23 cellular contexts compared by ENCODE assay signal in the genomic region with DNA sequence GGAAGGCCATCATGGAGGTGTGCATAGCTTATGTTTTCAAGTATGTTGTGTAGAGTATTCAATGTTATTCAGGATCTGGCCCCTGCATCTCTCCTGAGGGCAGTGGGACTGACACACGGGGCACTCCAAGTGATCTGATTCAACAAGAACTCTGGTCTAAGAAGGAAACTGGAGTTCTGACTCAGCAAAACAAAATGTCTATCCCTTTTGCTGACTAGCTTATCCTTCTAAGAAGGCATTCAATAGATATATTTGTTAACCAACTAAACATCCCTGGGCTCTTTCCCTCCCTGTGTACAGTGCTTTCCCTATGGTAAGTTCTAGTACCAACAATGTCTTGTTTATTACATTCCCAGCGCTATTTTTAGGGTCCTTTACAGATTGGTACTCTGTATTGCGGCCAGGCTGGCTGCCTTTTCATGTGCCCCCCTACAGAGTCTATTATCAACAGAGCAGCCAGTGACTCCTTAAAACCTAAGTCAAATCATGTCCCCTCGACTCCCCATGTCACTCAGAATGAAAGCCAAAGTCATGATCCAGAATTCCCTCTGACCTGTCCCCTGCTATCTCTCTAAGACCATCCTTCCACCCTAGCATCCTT.
DNase-seq lines count a peak whose midpoint lies in the region; ATAC-seq, FAIRE-seq and TF ChIP-seq lines count a peak whose summit lies in the region.
"Had no signal": no experiment of that assay in that cellular context is flagged by ENCODE, and none has a peak within 500 bp of the region (broad histone marks: within the 10 kb centered on the region; RNA-seq: fewer than 3 reads in every experiment).

No MANE protein-coding gene starts in this region.

- dilution Hi-C loops in IMR-90 (cut with HindIII; ENCODE audit: low sequenced_read_pairs, unreplicated experiment) = no loop called here

- H2AFZ ChIP-seq in IMR-90 (replicated peaks; ENCODE audit: low read length, poor library complexity) (no peak overlapping the region), K562 (ENCODE audit: low read depth, low read length) (no peak overlapping the region), osteoblast (ENCODE audit: low read length) (no peak overlapping the region)

- DNase-seq in A549 (ENCODE audit: low read depth in 1 of 2, low spot score in 1 of 2) = peak in 1 of 2 experiments; percentile 4
- DNase-seq in IMR-90 = peak; percentile 1
- DNase-seq in K562 (ENCODE audit: extremely low read depth in 1 of 4, low spot score in 3 of 4) = no peak
- peak; percentile 58 for DNase-seq in osteoblast (ENCODE audit: insufficient read length, low spot score, missing footprints)
- no peak for DNase-seq in NCI-H2196 treated with DMSO at 0.1 percent for 48 hours (lab: John Stamatoyannopoulos, UW; ENCODE audit: unreplicated experiment)
- DNase-seq in superior temporal gyrus (ENCODE audit: extremely low spot score) = no peak
- DNase-seq in ACHN = no peak
- DNase-seq: 8988T; Calu3; CD8-positive, alpha-beta memory T cell; DMS153; GF-D8; H7; MV-4-11; NCI-H1105 treated with DMSO at 0.1 percent for 48 hours; NCI-H2081; NCI-H2171 treated with DMSO at 0.1 percent for 48 hours; NCI-H446; NCI-H526; Peyer's patch; Right ventricle myocardium superior had no signal

- H2AK5ac ChIP-seq in IMR-90 (ENCODE audit: low read depth, low read length) = no peak overlapping the region

- no peak overlapping the region for H3K14ac ChIP-seq in IMR-90 (replicated peaks; ENCODE audit: low read depth, low read length)

- H3K9me3 ChIP-seq in A549 = no peaks in the 10 kb centered on the region
- no peaks in the 10 kb centered on the region for H3K9me3 ChIP-seq in IMR-90 (ENCODE audit: control insufficient read depth, insufficient read depth, low read length)
- H3K9me3 ChIP-seq in K562 (replicated peaks; ENCODE audit: control insufficient read depth, insufficient read depth, low read depth, low read length) = no peaks in the 10 kb centered on the region
- H3K9me3 ChIP-seq in osteoblast (ENCODE audit: low read depth, low read length) = no peaks in the 10 kb centered on the region
- H3K9me3 ChIP-seq: Peyer's patch had no signal

- H3K36me3 ChIP-seq in IMR-90 (ENCODE audit: control insufficient read depth, insufficient read depth, low read length) = no peaks in the 10 kb centered on the region
- H3K36me3 ChIP-seq in K562 (ENCODE audit: control insufficient read depth, insufficient read depth, low read length) = no peaks in the 10 kb centered on the region
- H3K36me3 ChIP-seq in osteoblast (ENCODE audit: insufficient read depth, low read length) = no peaks in the 10 kb centered on the region
- H3K36me3 ChIP-seq: Peyer's patch had no signal

- TF ChIP-seq POLR2A in A549 (IDR thresholded peaks at IDR 0.05; ENCODE audit: low read length) (no peak), IMR-90 (IDR thresholded peaks at IDR 0.05; ENCODE audit: low read depth, low read length) (no peak), K562 (conservative IDR thresholded peaks at IDR 0.05) (no peak)

- CTCF ChIA-PET in A549 (lab: Yijun Ruan, JAX) (interaction anchor here (1.2 kb wide), 1 partner anchor 9 kb away, joined by 3 read pairs; no protein-coding TSS in a partner anchor), IMR-90 (lab: Yijun Ruan, JAX) (interaction anchor here (1.4 kb wide), 1 partner anchor 10 kb away, joined by 4 read pairs; no protein-coding TSS in a partner anchor), K562 (lab: Yijun Ruan, JAX; ENCODE audit: low intra/inter-chr PET ratio) (no interaction called here)

- POLR2A ChIA-PET in A549 (lab: Yijun Ruan, JAX) (interaction anchor here (0.6 kb wide), 1 partner anchor 23 kb away, joined by 3 read pairs; no protein-coding TSS in a partner anchor), IMR-90 (lab: Charles Lee; ENCODE audit: unreplicated experiment) (no interaction called here), K562 (lab: Yijun Ruan, JAX) (interaction anchor here (0.6 kb wide), 1 partner anchor 45 kb away, joined by 3 read pairs; no protein-coding TSS in a partner anchor)

- ATAC-seq in A549 (peak in 1 of 2 experiments; percentile 32; a peak in 2 of 6 replicates), IMR-90 (ENCODE audit: low read depth) (no peak), K562 (no peak)

- WGBS in A549 (ENCODE audit: missing lambda C conversion rate) = 63% methylated on average over 4 of the region's 4 CpGs
- WGBS in IMR-90 (ENCODE audit: extremely low coverage in 2 of 2, insufficient read length in 1 of 2), 2 experiments = 83% methylated on average over 1 of the region's 4 CpGs; no CpG with 5 or more reads in 1 of the 2 experiments
- 2% methylated on average over 4 of the region's 4 CpGs for WGBS in K562 (ENCODE audit: insufficient coverage, low coverage, missing lambda C conversion rate)

- H3K4me1 ChIP-seq in A549 (peaks cover 4% of the 10 kb centered on the region; the same call in 1 of the 3 replicates), IMR-90 (ENCODE audit: control insufficient read depth, insufficient read depth, low read length) (no peaks in the 10 kb centered on the region), K562 (replicated peaks in 1 of 2; ENCODE audit: control insufficient read depth in 2 of 2, insufficient read depth in 2 of 2, low read length in 2 of 2) (no peaks in the 10 kb centered on the region), osteoblast (ENCODE audit: insufficient read depth, low read length) (no peaks in the 10 kb centered on the region)
- H3K4me1 ChIP-seq: Peyer's patch had no signal

- TF ChIP-seq EP300 in A549 (IDR thresholded peaks at IDR 0.05) (no peak), K562 (IDR thresholded peaks at IDR 0.05; ENCODE audit: low read length) (no peak)

- H3K56ac ChIP-seq in IMR-90 (ENCODE audit: extremely low read depth, insufficient read depth, low read length) = no peak overlapping the region

- H3K9ac ChIP-seq in IMR-90 (ENCODE audit: low read depth, low read length) = no peak overlapping the region
- no peak overlapping the region for H3K9ac ChIP-seq in K562 (ENCODE audit: insufficient read depth in 1 of 2, low read depth in 2 of 2, low read length in 2 of 2)
- H3K9ac ChIP-seq: KMS-11 had no signal

- H3K9me1 ChIP-seq in IMR-90 (ENCODE audit: insufficient read depth, low read length) (no peaks in the 10 kb centered on the region), K562 (ENCODE audit: control insufficient read depth, insufficient read depth, low read length) (no peaks in the 10 kb centered on the region)

- BruUV-seq in IMR-90 (replicated peaks; lab: Mats Ljungman, UMichigan) = no TSS peak
- BruUV-seq in K562 (replicated peaks; lab: Mats Ljungman, UMichigan) = no TSS peak

- H3K4me2 ChIP-seq in A549 (no peak overlapping the region), IMR-90 (ENCODE audit: low read depth, low read length) (no peak overlapping the region), K562 (ENCODE audit: insufficient read depth, low read length) (no peak overlapping the region), osteoblast (ENCODE audit: insufficient read depth, low read length) (no peak overlapping the region)
- H3K4me2 ChIP-seq: KMS-11 had no signal

- peak overlapping the region in 1 of 2 experiments; percentile 44; a peak in 1 of 6 replicates for H3K27ac ChIP-seq in A549
- H3K27ac ChIP-seq in IMR-90 (ENCODE audit: insufficient read depth, low read length) = no peak overlapping the region
- H3K27ac ChIP-seq in K562 (ENCODE audit: extremely low read depth, low read depth, low read length) = no peak overlapping the region
- H3K27ac ChIP-seq in osteoblast (ENCODE audit: low read depth, low read length) = no peak overlapping the region
- H3K27ac ChIP-seq: C4-2B, KMS-11, Peyer's patch had no signal

- H3K23ac ChIP-seq in IMR-90 (ENCODE audit: low read depth, low read length) = no peak overlapping the region

- no peak overlapping the region for H2BK5ac ChIP-seq in IMR-90 (ENCODE audit: low read depth, low read length, poor library complexity, severe bottlenecking)

- H3K27me3 ChIP-seq in IMR-90 (ENCODE audit: control insufficient read depth, insufficient read depth, low read length) (no peaks in the 10 kb centered on the region), K562 (ENCODE audit: control insufficient read depth in 2 of 2, insufficient read depth in 2 of 2, low read length in 2 of 2) (no peaks in the 10 kb centered on the region), osteoblast (ENCODE audit: insufficient read depth, low read length) (no peaks in the 10 kb centered on the region)
- H3K27me3 ChIP-seq: Peyer's patch had no signal

- no peak for TF ChIP-seq RAD21 in A549 (conservative IDR thresholded peaks at IDR 0.05 in 1 of 2, IDR thresholded peaks at IDR 0.05 in 1 of 2)
- TF ChIP-seq RAD21 in IMR-90 (IDR thresholded peaks at IDR 0.05; ENCODE audit: low read length) = no peak
- TF ChIP-seq RAD21 in K562 (CRISPR knock-in tag; conservative IDR thresholded peaks at IDR 0.05 in 1 of 2, IDR thresholded peaks at IDR 0.05 in 1 of 2) = no peak

- no peak overlapping the region for H3K4ac ChIP-seq in IMR-90 (ENCODE audit: low read depth, low read length)

- TF ChIP-seq CTCF in A549 (IDR thresholded peaks at IDR 0.05) (no peak), IMR-90 (conservative IDR thresholded peaks at IDR 0.05; ENCODE audit: low read depth, low read length) (no peak), K562 (IDR thresholded peaks at IDR 0.05 in 2 of 3, conservative IDR thresholded peaks at IDR 0.05 in 1 of 3; ENCODE audit: insufficient read depth in 2 of 3, low read depth in 1 of 3, low read length in 3 of 3) (no peak), osteoblast (IDR thresholded peaks at IDR 0.05; ENCODE audit: extremely low read depth, low read depth, low read length) (no peak)

- H2AK9ac ChIP-seq in IMR-90 (replicated peaks; ENCODE audit: low read depth, low read length, poor library complexity) = no peak overlapping the region

- FAIRE-seq in A549 (lab: Jason Lieb, UNC) = no peak
- FAIRE-seq in K562 (lab: Jason Lieb, UNC) = no peak

- no peak overlapping the region for H2BK120ac ChIP-seq in IMR-90 (ENCODE audit: low read depth, low read length)

- no peak overlapping the region for H2BK15ac ChIP-seq in IMR-90 (ENCODE audit: low read depth, low read length)

- no peaks in the 10 kb centered on the region for H3K79me1 ChIP-seq in IMR-90 (ENCODE audit: low read depth in 1 of 2, low read length in 2 of 2)

- in situ Hi-C loops in IMR-90 (cut with MboI; ENCODE audit: low sequenced_read_pairs) (no loop called here), K562 (cut with MboI) (no loop called here), ACHN (cut with HindIII; ENCODE audit: low pct_ligation_motif_present, low pct_unique_long_range_greater_than_20kb, low sequenced_read_pairs) (no loop called here)

- no peak overlapping the region for H3K18ac ChIP-seq in IMR-90 (ENCODE audit: low read depth, low read length)

- H4K91ac ChIP-seq in IMR-90 (ENCODE audit: insufficient read depth, low read depth, low read length) = no peak overlapping the region

- H2BK20ac ChIP-seq in IMR-90 (ENCODE audit: low read depth, low read length) = no peak overlapping the region

- no peak overlapping the region for H4K8ac ChIP-seq in IMR-90 (ENCODE audit: low read depth in 2 of 2, low read length in 2 of 2)

- H4K5ac ChIP-seq in IMR-90 (ENCODE audit: low read depth, low read length) = no peak overlapping the region

- H3K4me3 ChIP-seq in A549 = no peak overlapping the region
- no peak overlapping the region for H3K4me3 ChIP-seq in IMR-90 (ENCODE audit: insufficient read depth, low read depth, low read length)
- H3K4me3 ChIP-seq in K562 = no peak overlapping the region
- H3K4me3 ChIP-seq in osteoblast (ENCODE audit: insufficient read depth, low read length) = no peak overlapping the region
- H3K4me3 ChIP-seq: Peyer's patch had no signal

- H3K79me2 ChIP-seq in K562 (ENCODE audit: control insufficient read depth, insufficient read depth, low read length) (no peaks in the 10 kb centered on the region), osteoblast (ENCODE audit: insufficient read depth, low read length) (no peaks in the 10 kb centered on the region)

- H4K20me1 ChIP-seq in IMR-90 (ENCODE audit: insufficient read depth, low read length) (no peaks in the 10 kb centered on the region), K562 (replicated peaks; ENCODE audit: control insufficient read depth, insufficient read depth, low read length) (no peaks in the 10 kb centered on the region), osteoblast (ENCODE audit: insufficient read depth, low read length) (no peaks in the 10 kb centered on the region)

- intact Hi-C loops in IMR-90 (cut with micrococcal nuclease) = no loop called here
- intact Hi-C loops in K562 (cut with micrococcal nuclease) = no loop called here

Comparison
In these comparisons a context has a peak if more than half of its experiments do, and no peak if none do; other contexts are left out.
1. DNase-seq: peak in IMR-90 (single experiment) and osteoblast (single experiment); none in K562 (0 of 4), NCI-H2196 treated with DMSO at 0.1 percent for 48 hours (single experiment), superior temporal gyrus (single experiment) and ACHN (single experiment).